Comparison of ENCODE assay signal across 1 cellular context in the genomic region with DNA sequence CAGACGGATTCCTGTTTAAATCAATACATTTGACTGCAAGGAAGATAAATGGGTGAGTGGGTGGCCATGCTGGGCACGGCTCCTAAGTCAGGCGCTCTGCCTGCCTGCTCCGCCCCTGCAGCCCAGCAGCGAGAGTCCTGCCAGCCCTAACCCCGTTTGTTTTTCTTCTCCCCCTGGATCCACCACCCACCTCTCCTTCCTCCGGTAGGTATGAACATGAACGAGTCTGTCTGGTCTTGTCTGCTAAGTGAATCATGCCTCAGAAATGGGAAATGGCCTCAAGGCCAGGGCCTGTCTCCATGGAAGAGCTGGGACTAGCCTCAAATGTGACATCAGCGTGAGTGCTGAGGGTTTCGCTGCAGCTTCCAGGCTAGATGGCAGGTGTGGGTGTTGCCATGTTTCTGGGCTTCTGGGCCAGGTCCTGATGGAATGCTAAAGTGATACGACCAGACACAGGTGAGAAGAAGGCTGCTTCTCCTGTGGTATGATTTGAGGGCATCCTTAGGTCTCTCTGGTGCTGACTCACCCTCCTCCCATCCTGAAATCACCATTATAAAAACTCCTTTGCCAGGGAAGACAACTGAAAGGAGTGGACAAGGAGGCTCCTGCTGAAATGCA.
TF ChIP-seq lines count a peak whose summit lies in the region.

No MANE protein-coding gene starts in this region.

TF ChIP-seq in IMR-90, 13 proteins besides CTCF, POLR2A, EP300 and RAD21 (continued from another document):
- TF ChIP-seq, protein P1, sequence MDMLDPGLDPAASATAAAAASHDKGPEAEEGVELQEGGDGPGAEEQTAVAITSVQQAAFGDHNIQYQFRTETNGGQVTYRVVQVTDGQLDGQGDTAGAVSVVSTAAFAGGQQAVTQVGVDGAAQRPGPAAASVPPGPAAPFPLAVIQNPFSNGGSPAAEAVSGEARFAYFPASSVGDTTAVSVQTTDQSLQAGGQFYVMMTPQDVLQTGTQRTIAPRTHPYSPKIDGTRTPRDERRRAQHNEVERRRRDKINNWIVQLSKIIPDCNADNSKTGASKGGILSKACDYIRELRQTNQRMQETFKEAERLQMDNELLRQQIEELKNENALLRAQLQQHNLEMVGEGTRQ (IDR thresholded peaks at IDR 0.05; ENCODE audit: low read depth, low read length): no peak
- TF ChIP-seq BHLHE40 (IDR thresholded peaks at IDR 0.05; ENCODE audit: low read depth, low read length) (peak; percentile 28; the same call in 1 of the 2 replicates), MAZ (IDR thresholded peaks at IDR 0.05; ENCODE audit: borderline replicate concordance, low read depth, low read length) (peak; percentile 33; the same call in 1 of the 2 replicates)
